In the genomic region with DNA sequence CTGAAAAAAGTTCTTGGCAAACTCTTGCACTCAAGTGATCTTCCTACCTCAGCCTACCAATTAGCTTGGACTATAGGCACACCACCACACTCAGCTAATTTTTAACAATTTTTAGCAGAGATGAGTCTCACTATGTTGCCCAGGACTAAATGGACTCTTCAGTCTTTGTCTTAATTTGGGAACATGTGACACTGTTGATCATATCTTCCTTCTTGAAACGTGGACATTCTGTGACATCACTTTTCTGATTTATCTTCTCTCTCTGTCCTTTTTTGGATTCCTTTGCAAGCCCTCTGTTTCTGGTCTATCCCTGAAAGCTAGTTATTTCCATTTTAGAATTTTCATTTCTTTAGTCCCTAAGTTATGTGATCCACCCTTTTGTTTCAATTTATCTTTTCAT, we compare ENCODE assay signal across 16 cellular contexts. TPM values are rescaled to one million over a fixed set of nuclear protein-coding genes. Genes with fewer than 3 reads are reported as not detected.
DNase-seq lines count a peak whose midpoint lies in the region; ATAC-seq and TF ChIP-seq lines count a peak whose summit lies in the region.
"Had no signal": no experiment of that assay in that cellular context is flagged by ENCODE, and none has a peak within 500 bp of the region (broad histone marks: within the 10 kb centered on the region; RNA-seq: fewer than 3 reads in every experiment).

No MANE protein-coding gene starts in this region.

- H3K9me3 ChIP-seq in CD8-positive, alpha-beta T cell (ENCODE audit: low read length) = no peaks in the 10 kb centered on the region
- H3K9me3 ChIP-seq: SJCRH30 had no signal

- no peak overlapping the region for H3K4me3 ChIP-seq in CD8-positive, alpha-beta T cell (ENCODE audit: low read depth, low read length)
- H3K4me3 ChIP-seq: SJCRH30 had no signal

- no peak overlapping the region for H3K27ac ChIP-seq in CD8-positive, alpha-beta T cell (ENCODE audit: low read depth, low read length)
- H3K27ac ChIP-seq: RWPE1, SJCRH30 had no signal

- no peak for ATAC-seq in CD8-positive, alpha-beta T cell
- ATAC-seq in activated B cell treated with CpG ODN at 0.5 μM for 24 hours (ENCODE audit: low read depth) (no peak), naive B cell (ENCODE audit: low read depth in 2 of 2) (no peak), GM19328 (IDR thresholded peaks at IDR 0.05; ENCODE audit: unreplicated experiment) (no peak), HG02852 (IDR thresholded peaks at IDR 0.05; ENCODE audit: unreplicated experiment) (no peak)

- no peak for TF ChIP-seq CTCF in CD8-positive, alpha-beta T cell (IDR thresholded peaks at IDR 0.05)
- TF ChIP-seq CTCF in activated B cell treated with CpG ODN at 0.5 μM for 24 hours (IDR thresholded peaks at IDR 0.05) = no peak

- H3K27me3 ChIP-seq in CD8-positive, alpha-beta T cell (ENCODE audit: insufficient read depth, low read length) = no peaks in the 10 kb centered on the region
- H3K27me3 ChIP-seq: SJCRH30 had no signal

- no peaks in the 10 kb centered on the region for H3K9me3 Mint-ChIP-seq in activated T-cell treated with anti-CD3 and anti-CD28 coated beads, Interleukin-2, amount 50 U/mL, for 24 hours
- H3K9me3 Mint-ChIP-seq in CD8-positive, alpha-beta T cell = no peaks in the 10 kb centered on the region
- H3K9me3 Mint-ChIP-seq in activated B cell treated with CpG ODN at 0.5 μM for 24 hours (no peaks in the 10 kb centered on the region), naive B cell (no peaks in the 10 kb centered on the region)
- H3K9me3 Mint-ChIP-seq: HFFc6 had no signal

- no peaks in the 10 kb centered on the region for H3K4me1 ChIP-seq in CD8-positive, alpha-beta T cell (ENCODE audit: insufficient read depth, low read length)

- H3K4me3 Mint-ChIP-seq in activated T-cell treated with anti-CD3 and anti-CD28 coated beads, Interleukin-2, amount 50 U/mL, for 24 hours = no peak overlapping the region
- H3K4me3 Mint-ChIP-seq in CD8-positive, alpha-beta T cell = no peak overlapping the region
- H3K4me3 Mint-ChIP-seq in activated B cell treated with CpG ODN at 0.5 μM for 24 hours (no peak overlapping the region), naive B cell (no peak overlapping the region)
- H3K4me3 Mint-ChIP-seq: HFFc6 had no signal

- DNase-seq in activated T-cell treated with anti-CD3 and anti-CD28 coated beads, Interleukin-2, amount 50 U/mL, for 24 hours = no peak
- DNase-seq in activated T-cell treated with anti-CD3 and anti-CD28 coated beads, Interleukin-2, amount 50 U/mL, for 1 hour = no peak
- no peak for DNase-seq in CD8-positive, alpha-beta T cell
- DNase-seq in activated B cell treated with CpG ODN at 0.5 μM for 24 hours (no peak), naive B cell (no peak), anterior cingulate cortex (lab: John Stamatoyannopoulos, UW) (no peak)
- DNase-seq: GF-D8, HFFc6, KG1, NCI-H1048, NCI-H2227 treated with DMSO at 0.1 percent for 48 hours, NCI-H526 treated with DMSO at 0.1 percent for 48 hours, SJCRH30 had no signal

- H3K36me3 ChIP-seq in CD8-positive, alpha-beta T cell (ENCODE audit: insufficient read depth, low read length) = no peaks in the 10 kb centered on the region

- H3K27me3 Mint-ChIP-seq in activated T-cell treated with anti-CD3 and anti-CD28 coated beads, Interleukin-2, amount 50 U/mL, for 24 hours = no peaks in the 10 kb centered on the region
- H3K27me3 Mint-ChIP-seq in CD8-positive, alpha-beta T cell (ENCODE audit: low read depth) = no peaks in the 10 kb centered on the region
- no peaks in the 10 kb centered on the region for H3K27me3 Mint-ChIP-seq in activated B cell treated with CpG ODN at 0.5 μM for 24 hours
- no peaks in the 10 kb centered on the region for H3K27me3 Mint-ChIP-seq in naive B cell

- peaks cover 15% of the 10 kb centered on the region for H3K36me3 Mint-ChIP-seq in activated T-cell treated with anti-CD3 and anti-CD28 coated beads, Interleukin-2, amount 50 U/mL, for 24 hours (ENCODE audit: low read depth)
- H3K36me3 Mint-ChIP-seq in CD8-positive, alpha-beta T cell = peaks cover 18% of the 10 kb centered on the region
- H3K36me3 Mint-ChIP-seq in activated B cell treated with CpG ODN at 0.5 μM for 24 hours (ENCODE audit: low read depth) = peaks cover 14% of the 10 kb centered on the region
- H3K36me3 Mint-ChIP-seq in naive B cell = no peaks in the 10 kb centered on the region

- H3K4me1 Mint-ChIP-seq in activated T-cell treated with anti-CD3 and anti-CD28 coated beads, Interleukin-2, amount 50 U/mL, for 24 hours (ENCODE audit: low read depth) = peaks cover 51% of the 10 kb centered on the region
- H3K4me1 Mint-ChIP-seq in CD8-positive, alpha-beta T cell (ENCODE audit: low read depth) = peaks cover 44% of the 10 kb centered on the region
- H3K4me1 Mint-ChIP-seq in activated B cell treated with CpG ODN at 0.5 μM for 24 hours (peaks cover 56% of the 10 kb centered on the region), naive B cell (peaks cover 29 to 69% (median 56%) of the 10 kb centered on the region in 3 donors)

- POLR2A ChIA-PET in CD8-positive, alpha-beta T cell (lab: Charles Lee) = interaction anchor here (0.8 kb wide), 1 partner anchor 9 kb away, joined by 3 read pairs; no protein-coding TSS in a partner anchor
- POLR2A ChIA-PET in activated B cell treated with CpG ODN at 0.5 μM for 24 hours (lab: Charles Lee) = no interaction called here

- intact Hi-C loops in CD8-positive, alpha-beta T cell (cut with DNase I, micrococcal nuclease) = loop anchor here in 1 of 2 experiments (5.0 kb wide), 1 partner anchor 269 kb away; no protein-coding TSS in a partner anchor
- intact Hi-C loops in activated B cell treated with CpG ODN at 0.5 μM for 24 hours (cut with micrococcal nuclease) = no loop called here

- peak overlapping the region; percentile 13 for H3K27ac Mint-ChIP-seq in activated T-cell treated with anti-CD3 and anti-CD28 coated beads, Interleukin-2, amount 50 U/mL, for 24 hours
- peak overlapping the region; percentile 74 for H3K27ac Mint-ChIP-seq in CD8-positive, alpha-beta T cell
- peak overlapping the region; percentile 46 for H3K27ac Mint-ChIP-seq in activated B cell treated with CpG ODN at 0.5 μM for 24 hours
- peak overlapping the region in 4 of 6 donors; percentile 47 to 88 (median 57) for H3K27ac Mint-ChIP-seq in naive B cell
- H3K27ac Mint-ChIP-seq: HFFc6 had no signal

- CTCF ChIA-PET in CD8-positive, alpha-beta T cell (lab: Charles Lee) = no interaction called here
- CTCF ChIA-PET in activated B cell treated with CpG ODN at 0.5 μM for 24 hours (lab: Charles Lee) = no interaction called here

RNA-seq across cellular contexts. Expression of a gene that starts 42.0 kb away (rescaled TPM):
- total RNA-seq in CD8-positive, alpha-beta T cell = 100 to 1,000 TPM in 1 of 2 experiments, 10 to 100 TPM in 1; 96.7 to 103 TPM
- 65.9 and 68.8 TPM in 2 replicates for total RNA-seq in activated B cell treated with CpG ODN at 0.5 μM for 24 hours
- polyA plus RNA-seq in naive B cell (ENCODE audit: low read depth in 6 of 6) = 10 to 100 TPM; 15.1 to 52.2 (median 36.3) TPM

RNA-seq across cellular contexts. Expression of a gene that starts 42.4 kb away (rescaled TPM):
- total RNA-seq in CD8-positive, alpha-beta T cell = 1 to 10 TPM; 1.4 to 2.0 TPM
- 3.8 and 4.4 TPM in 2 replicates for total RNA-seq in activated B cell treated with CpG ODN at 0.5 μM for 24 hours
- polyA plus RNA-seq in naive B cell (ENCODE audit: low read depth in 6 of 6) = 10 to 100 TPM in 4 of 6 donors, 1 to 10 TPM in 2; 8.6 to 19.1 (median 14.9) TPM

Comparison
In these comparisons a context has a peak if more than half of its experiments do, and no peak if none do; other contexts are left out.
1. H3K27ac Mint-ChIP-seq: peak in every context shown above with its lines; median percentile 74 in CD8-positive, alpha-beta T cell; 57 in naive B cell; 46 in activated B cell treated with CpG ODN at 0.5 μM for 24 hours; 13 in activated T-cell treated with anti-CD3 and anti-CD28 coated beads, Interleukin-2, amount 50 U/mL, for 24 hours.